In genomic region chr1:96515430-96515829, GRCh38 we compare ENCODE assay signal across 12 cellular contexts.
DNase-seq lines count a peak whose midpoint lies in the region; ATAC-seq and TF ChIP-seq lines count a peak whose summit lies in the region.
"Had no signal": no experiment of that assay in that cellular context is flagged by ENCODE, and none has a peak within 500 bp of the region (broad histone marks: within the 10 kb centered on the region; RNA-seq: fewer than 3 reads in every experiment).

No MANE protein-coding gene starts in this region.

- TF ChIP-seq POLR2A in breast epithelium (IDR thresholded peaks at IDR 0.05) = no peak

- no peaks in the 10 kb centered on the region for H3K4me1 ChIP-seq in breast epithelium

- TF ChIP-seq CTCF in breast epithelium (IDR thresholded peaks at IDR 0.05) = no peak

- H3K27me3 ChIP-seq in breast epithelium = no peaks in the 10 kb centered on the region

- no peaks in the 10 kb centered on the region for H3K36me3 ChIP-seq in breast epithelium

- H3K4me3 ChIP-seq in breast epithelium = no peak overlapping the region
- H3K4me3 ChIP-seq: lung had no signal

- no peak overlapping the region for H3K27ac ChIP-seq in breast epithelium

- intact Hi-C loops in breast epithelium (cut with DNase I; ENCODE audit: low total_unique reads) = no loop called here

- H3K9me3 ChIP-seq in breast epithelium = no peaks in the 10 kb centered on the region

- DNase-seq in NCI-H2171 (lab: John Stamatoyannopoulos, UW) (no peak), cortex of kidney (lab: John Stamatoyannopoulos, UW) (no peak), breast epithelium (ENCODE audit: low spot score in 2 of 2) (no peak), NCI-H774 (lab: John Stamatoyannopoulos, UW) (no peak)
- DNase-seq: activated CD4-positive, alpha-beta T cell treated with anti-CD3 and anti-CD28 coated beads, Interleukin-2, amount 10 ng/mL, durations not matched to agents 7 days and 5 days; activated effector memory CD4-positive, alpha-beta T cell treated with anti-CD3 and anti-CD28 coated beads, Interleukin-2, amount 50 U/mL, for 16 hours; occipital lobe had no signal

- ATAC-seq in GM18511 (IDR thresholded peaks at IDR 0.05; ENCODE audit: unreplicated experiment) = peak; percentile 97
- ATAC-seq in GM19468 (IDR thresholded peaks at IDR 0.05; ENCODE audit: extremely low read depth, unreplicated experiment) = peak; percentile 88
- ATAC-seq in HG02884 (IDR thresholded peaks at IDR 0.05; ENCODE audit: unreplicated experiment) = peak; percentile 61
- peak; percentile 91 for ATAC-seq in HG03460 (IDR thresholded peaks at IDR 0.05; ENCODE audit: unreplicated experiment)
